ENCODE assay signal across 22 cellular contexts in genomic region chr18:65941482-65941881, GRCh38.
A peak's percentile ranks its signal among the peaks of the same experiment; 100 is the strongest.
DNase-seq lines count a peak whose midpoint lies in the region; ATAC-seq, FAIRE-seq and TF ChIP-seq lines count a peak whose summit lies in the region.
"Had no signal": no experiment of that assay in that cellular context is flagged by ENCODE, and none has a peak within 500 bp of the region (broad histone marks: within the 10 kb centered on the region; RNA-seq: fewer than 3 reads in every experiment).

No MANE protein-coding gene starts in this region.

- POLR2A ChIA-PET in IMR-90 (lab: Charles Lee; ENCODE audit: unreplicated experiment) (no interaction called here), H1 (lab: Charles Lee; ENCODE audit: partially characterized antibody) (no interaction called here), HepG2 (lab: Yijun Ruan, JAX) (no interaction called here)

- no peaks in the 10 kb centered on the region for H3K23me2 ChIP-seq in H1 (ENCODE audit: low read depth, low read length)

- TF ChIP-seq POLR2A in IMR-90 (IDR thresholded peaks at IDR 0.05; ENCODE audit: low read depth, low read length) = no peak
- no peak for TF ChIP-seq POLR2A in H1 (IDR thresholded peaks at IDR 0.05; ENCODE audit: control extremely low read depth in 1 of 2, low read depth in 2 of 2, low read length in 2 of 2)
- TF ChIP-seq POLR2A in HepG2 (IDR thresholded peaks at IDR 0.05; ENCODE audit: insufficient read depth in 1 of 2, low read depth in 2 of 2, low read length in 2 of 2) = no peak

- H3K27ac ChIP-seq in IMR-90 (ENCODE audit: insufficient read depth, low read length) (no peak overlapping the region), H1 (ENCODE audit: low read depth, low read length) (no peak overlapping the region), HepG2 (ENCODE audit: extremely low read length, insufficient read depth, low read length) (no peak overlapping the region), osteoblast (ENCODE audit: low read depth, low read length) (no peak overlapping the region), lower lobe of right lung (no peak overlapping the region)
- H3K27ac ChIP-seq: BLaER1, C4-2B, GM23248 had no signal

- H3K36me3 ChIP-seq in IMR-90 (ENCODE audit: control insufficient read depth, insufficient read depth, low read length) (no peaks in the 10 kb centered on the region), H1 (ENCODE audit: control insufficient read depth in 2 of 4, insufficient read depth in 4 of 4, low read length in 3 of 4) (no peaks in the 10 kb centered on the region), HepG2 (replicated peaks in 1 of 2; ENCODE audit: control insufficient read depth in 1 of 2, insufficient read depth in 2 of 2, low read length in 2 of 2) (no peaks in the 10 kb centered on the region), osteoblast (ENCODE audit: insufficient read depth, low read length) (no peaks in the 10 kb centered on the region), lower lobe of right lung (no peaks in the 10 kb centered on the region)
- H3K36me3 ChIP-seq: BLaER1, HAP-1 had no signal

- ATAC-seq in IMR-90 (ENCODE audit: low read depth) (no peak), HepG2 (no peak), GM18517 (IDR thresholded peaks at IDR 0.05; ENCODE audit: unreplicated experiment) (no peak), lower lobe of right lung (no peak), HG02973 (IDR thresholded peaks at IDR 0.05; ENCODE audit: unreplicated experiment) (no peak)
- ATAC-seq: CD8-positive, alpha-beta T cell had no signal

- H3K4ac ChIP-seq in IMR-90 (ENCODE audit: low read depth, low read length) (no peak overlapping the region), H1 (replicated peaks; ENCODE audit: insufficient read length, low read depth, low read length) (no peak overlapping the region)

- DNase-seq in IMR-90 (no peak), H1 (ENCODE audit: low read depth in 1 of 2, low spot score in 2 of 2) (no peak), HepG2 (ENCODE audit: low spot score) (no peak), osteoblast (ENCODE audit: insufficient read length, low spot score, missing footprints) (peak; percentile 15), lower lobe of right lung (no peak), NCI-H146 treated with DMSO at 0.1 percent for 48 hours (lab: John Stamatoyannopoulos, UW; ENCODE audit: unreplicated experiment) (no peak)
- DNase-seq: Caco-2; CD4-positive, CD25-positive, alpha-beta regulatory T cell; CD8-positive, alpha-beta T cell; DMS153; DND-41; GM23248; HFFc6 had no signal

- H3K14ac ChIP-seq in IMR-90 (replicated peaks; ENCODE audit: low read depth, low read length) (no peak overlapping the region), H1 (ENCODE audit: insufficient read length) (no peak overlapping the region)

- no peak overlapping the region for H2AK5ac ChIP-seq in IMR-90 (ENCODE audit: low read depth, low read length)
- H2AK5ac ChIP-seq in H1 (ENCODE audit: low read depth, low read length) = no peak overlapping the region

- TF ChIP-seq CTCF in IMR-90 (conservative IDR thresholded peaks at IDR 0.05; ENCODE audit: low read depth, low read length) (no peak), H1 (IDR thresholded peaks at IDR 0.05; ENCODE audit: control extremely low read depth in 1 of 3, insufficient read depth in 1 of 3, low read depth in 1 of 3, low read length in 3 of 3) (no peak), HepG2 (CRISPR knock-in tag; IDR thresholded peaks at IDR 0.05) (no peak), osteoblast (IDR thresholded peaks at IDR 0.05; ENCODE audit: extremely low read depth, low read depth, low read length) (no peak), lower lobe of right lung (IDR thresholded peaks at IDR 0.05) (no peak)

- intact Hi-C loops in IMR-90 (cut with micrococcal nuclease) = no loop called here
- intact Hi-C loops in HepG2 (cut with micrococcal nuclease; ENCODE audit: unreplicated experiment) = no loop called here
- intact Hi-C loops in lower lobe of right lung (cut with DNase I) = no loop called here

- no peak overlapping the region for H3K4me3 ChIP-seq in IMR-90 (ENCODE audit: insufficient read depth, low read depth, low read length)
- H3K4me3 ChIP-seq in H1 (ENCODE audit: extremely low read depth in 1 of 4, insufficient read depth in 2 of 4, low read depth in 3 of 4, low read length in 4 of 4) = no peak overlapping the region
- H3K4me3 ChIP-seq in HepG2 (replicated peaks in 1 of 3; ENCODE audit: insufficient read depth in 1 of 3, low read depth in 2 of 3, low read length in 3 of 3) = no peak overlapping the region
- H3K4me3 ChIP-seq in osteoblast (ENCODE audit: insufficient read depth, low read length) = no peak overlapping the region
- no peak overlapping the region for H3K4me3 ChIP-seq in lower lobe of right lung
- H3K4me3 ChIP-seq: BLaER1, GM23248, HAP-1 had no signal

- H3K9me1 ChIP-seq in IMR-90 (ENCODE audit: insufficient read depth, low read length) = no peaks in the 10 kb centered on the region

- H3K23ac ChIP-seq in IMR-90 (ENCODE audit: low read depth, low read length) = no peak overlapping the region
- no peak overlapping the region for H3K23ac ChIP-seq in H1 (ENCODE audit: insufficient read length)

- H3K79me1 ChIP-seq in IMR-90 (ENCODE audit: low read depth in 1 of 2, low read length in 2 of 2) (no peaks in the 10 kb centered on the region), H1 (ENCODE audit: low read depth, low read length) (no peaks in the 10 kb centered on the region)

- H4K8ac ChIP-seq in IMR-90 (ENCODE audit: low read depth in 2 of 2, low read length in 2 of 2) = no peak overlapping the region
- H4K8ac ChIP-seq in H1 (ENCODE audit: extremely low read depth, insufficient read depth, low read length) = no peak overlapping the region

- no peak overlapping the region for H2BK120ac ChIP-seq in IMR-90 (ENCODE audit: low read depth, low read length)
- no peak overlapping the region for H2BK120ac ChIP-seq in H1 (replicated peaks; ENCODE audit: low read depth, low read length)

- H3K9ac ChIP-seq in IMR-90 (ENCODE audit: low read depth, low read length) (no peak overlapping the region), H1 (replicated peaks in 1 of 4; ENCODE audit: extremely low read depth in 1 of 4, low read depth in 3 of 4, low read length in 3 of 4) (no peak overlapping the region), HepG2 (ENCODE audit: insufficient read depth, low read depth, low read length) (no peak overlapping the region)
- H3K9ac ChIP-seq: BLaER1, GM23248 had no signal

- no peaks in the 10 kb centered on the region for H3K4me1 ChIP-seq in IMR-90 (ENCODE audit: control insufficient read depth, insufficient read depth, low read length)
- H3K4me1 ChIP-seq in H1 (replicated peaks in 1 of 4; ENCODE audit: control insufficient read depth in 3 of 4, insufficient read depth in 4 of 4, low read length in 3 of 4) = peaks cover 0 to 6% (median 3%) of the 10 kb centered on the region in 4 experiments; a peak in 3 of 7 replicates
- no peaks in the 10 kb centered on the region for H3K4me1 ChIP-seq in HepG2 (ENCODE audit: insufficient read depth, low read length)
- H3K4me1 ChIP-seq in osteoblast (ENCODE audit: insufficient read depth, low read length) = no peaks in the 10 kb centered on the region
- no peaks in the 10 kb centered on the region for H3K4me1 ChIP-seq in lower lobe of right lung
- H3K4me1 ChIP-seq: BLaER1, Caco-2 had no signal

- WGBS in IMR-90 (ENCODE audit: extremely low coverage in 2 of 2, insufficient read length in 1 of 2), 2 experiments = no CpG with 5 or more reads among the region's 4 CpGs
- WGBS in H1 (ENCODE audit: extremely low coverage in 1 of 2, insufficient coverage in 1 of 2, insufficient read length in 1 of 2, insufficient replicate concordance in 2 of 2, low coverage in 1 of 2, low lambda C conversion rate in 2 of 2, missing lambda C conversion rate in 1 of 2), 2 experiments = 92% methylated on average over 4 of the region's 4 CpGs; no CpG with 5 or more reads in 1 of the 2 experiments
- WGBS in HepG2 (ENCODE audit: low lambda C conversion rate) = 17% methylated on average over 4 of the region's 4 CpGs

- CTCF ChIA-PET in IMR-90 (lab: Yijun Ruan, JAX) (no interaction called here), H1 (lab: Charles Lee; ENCODE audit: partially characterized antibody) (no interaction called here), HepG2 (lab: Yijun Ruan, JAX; ENCODE audit: low intra/inter-chr PET ratio, low total read pairs) (no interaction called here)

- H4K91ac ChIP-seq in IMR-90 (ENCODE audit: insufficient read depth, low read depth, low read length) = no peak overlapping the region
- no peak overlapping the region for H4K91ac ChIP-seq in H1 (replicated peaks; ENCODE audit: insufficient read length, low read length)

- H3K9me3 ChIP-seq in IMR-90 (ENCODE audit: control insufficient read depth, insufficient read depth, low read length) = peaks cover 6% of the 10 kb centered on the region
- H3K9me3 ChIP-seq in H1 (ENCODE audit: insufficient read depth in 2 of 2, low read depth in 1 of 2, low read length in 1 of 2) = no peaks in the 10 kb centered on the region
- H3K9me3 ChIP-seq in HepG2 (ENCODE audit: low read length) = no peaks in the 10 kb centered on the region
- no peaks in the 10 kb centered on the region for H3K9me3 ChIP-seq in osteoblast (ENCODE audit: low read depth, low read length)
- no peaks in the 10 kb centered on the region for H3K9me3 ChIP-seq in lower lobe of right lung
- H3K9me3 ChIP-seq: BLaER1, Caco-2, HAP-1 had no signal

- H2BK5ac ChIP-seq in IMR-90 (ENCODE audit: low read depth, low read length, poor library complexity, severe bottlenecking) (no peak overlapping the region), H1 (ENCODE audit: low read depth, low read length) (no peak overlapping the region)

- dilution Hi-C loops in IMR-90 (cut with HindIII; ENCODE audit: low sequenced_read_pairs, unreplicated experiment) = no loop called here

- in situ Hi-C loops in IMR-90 (cut with MboI; ENCODE audit: low sequenced_read_pairs) (no loop called here), HepG2 (cut with HindIII; ENCODE audit: extremely low pct_ligation_motif_present, low pct_unique_long_range_greater_than_20kb) (no loop called here)

- H2BK20ac ChIP-seq in IMR-90 (ENCODE audit: low read depth, low read length) (no peak overlapping the region), H1 (ENCODE audit: low read length) (peak overlapping the region; percentile 88; the same call in 1 of the 2 replicates)

- H3K4me2 ChIP-seq in IMR-90 (ENCODE audit: low read depth, low read length) = no peak overlapping the region
- H3K4me2 ChIP-seq in H1 (ENCODE audit: insufficient read depth in 1 of 2, low read depth in 2 of 2, low read length in 2 of 2) = no peak overlapping the region
- no peak overlapping the region for H3K4me2 ChIP-seq in HepG2 (ENCODE audit: low read depth, low read length)
- H3K4me2 ChIP-seq in osteoblast (ENCODE audit: insufficient read depth, low read length) = no peak overlapping the region
- H3K4me2 ChIP-seq: BLaER1 had no signal

- H2AK9ac ChIP-seq in IMR-90 (replicated peaks; ENCODE audit: low read depth, low read length, poor library complexity) = no peak overlapping the region

- TF ChIP-seq RAD21 in IMR-90 (IDR thresholded peaks at IDR 0.05; ENCODE audit: low read length) (no peak), H1 (IDR thresholded peaks at IDR 0.05 in 1 of 2, conservative IDR thresholded peaks at IDR 0.05 in 1 of 2; ENCODE audit: low read depth in 2 of 2, low read length in 2 of 2) (no peak), HepG2 (CRISPR knock-in tag; IDR thresholded peaks at IDR 0.05) (no peak)

- BruUV-seq in IMR-90 (replicated peaks; lab: Mats Ljungman, UMichigan) (no TSS peak), HepG2 (replicated peaks; lab: Mats Ljungman, UMichigan) (no TSS peak)

- no peak overlapping the region; the same call in 1 of the 2 replicates for H2BK12ac ChIP-seq in H1 (ENCODE audit: low read depth, low read length)

- no peak overlapping the region for H4K5ac ChIP-seq in IMR-90 (ENCODE audit: low read depth, low read length)
- no peak overlapping the region for H4K5ac ChIP-seq in H1 (ENCODE audit: insufficient read length, low read depth, low read length)

- no peak overlapping the region for H2AFZ ChIP-seq in IMR-90 (replicated peaks; ENCODE audit: low read length, poor library complexity)
- no peak overlapping the region for H2AFZ ChIP-seq in H1 (ENCODE audit: low read length)
- H2AFZ ChIP-seq in HepG2 (ENCODE audit: low read length) = no peak overlapping the region
- H2AFZ ChIP-seq in osteoblast (ENCODE audit: low read length) = no peak overlapping the region
- H2AFZ ChIP-seq: GM23248 had no signal

- no peaks in the 10 kb centered on the region for H3K79me2 ChIP-seq in H1 (ENCODE audit: control insufficient read depth in 1 of 2, insufficient read depth in 2 of 2, low read length in 2 of 2)
- no peaks in the 10 kb centered on the region for H3K79me2 ChIP-seq in HepG2 (ENCODE audit: insufficient read depth, low read length)
- H3K79me2 ChIP-seq in osteoblast (ENCODE audit: insufficient read depth, low read length) = no peaks in the 10 kb centered on the region

- no peaks in the 10 kb centered on the region for H3K27me3 ChIP-seq in IMR-90 (ENCODE audit: control insufficient read depth, insufficient read depth, low read length)
- no peaks in the 10 kb centered on the region for H3K27me3 ChIP-seq in H1 (replicated peaks in 1 of 4; ENCODE audit: control insufficient read depth in 3 of 4, extremely low read depth in 1 of 4, insufficient read depth in 3 of 4, low read length in 3 of 4)
- H3K27me3 ChIP-seq in HepG2 (ENCODE audit: control insufficient read depth in 1 of 2, insufficient read depth in 2 of 2, low read length in 2 of 2) = no peaks in the 10 kb centered on the region
- no peaks in the 10 kb centered on the region for H3K27me3 ChIP-seq in osteoblast (ENCODE audit: insufficient read depth, low read length)
- H3K27me3 ChIP-seq in lower lobe of right lung (ENCODE audit: low read depth) = no peaks in the 10 kb centered on the region
- H3K27me3 ChIP-seq: BLaER1 had no signal

- H3K56ac ChIP-seq in IMR-90 (ENCODE audit: extremely low read depth, insufficient read depth, low read length) = no peak overlapping the region
- H3K56ac ChIP-seq in H1 (replicated peaks; ENCODE audit: insufficient read length, low read depth, low read length) = no peak overlapping the region

- FAIRE-seq in H1 (lab: Jason Lieb, UNC) (no peak), HepG2 (lab: Jason Lieb, UNC) (no peak)
- FAIRE-seq: G401.6, GM12892, GM19239, H54 had no signal

- H2BK15ac ChIP-seq in IMR-90 (ENCODE audit: low read depth, low read length) (no peak overlapping the region), H1 (ENCODE audit: low read length) (0 out of 2 replicates have a peak overlapping the region, but pooled peaks have one; percentile 20)

- no peak overlapping the region for H3K18ac ChIP-seq in IMR-90 (ENCODE audit: low read depth, low read length)
- no peak overlapping the region for H3K18ac ChIP-seq in H1 (ENCODE audit: extremely low read depth, low read length)

- no peak for TF ChIP-seq EP300 in H1 (IDR thresholded peaks at IDR 0.05; ENCODE audit: borderline replicate concordance in 1 of 2, low read depth in 2 of 2, low read length in 2 of 2)
- no peak for TF ChIP-seq EP300 in HepG2 (IDR thresholded peaks at IDR 0.05; ENCODE audit: low read depth in 2 of 2, low read length in 2 of 2)
- TF ChIP-seq EP300 in HepG2 (CRISPR knock-in tag; IDR thresholded peaks at IDR 0.05; ENCODE audit: borderline replicate concordance) = no peak

- H4K20me1 ChIP-seq in IMR-90 (ENCODE audit: insufficient read depth, low read length) (no peaks in the 10 kb centered on the region), H1 (replicated peaks in 1 of 2; ENCODE audit: control insufficient read depth in 1 of 2, insufficient read depth in 2 of 2, low read length in 2 of 2) (no peaks in the 10 kb centered on the region), HepG2 (ENCODE audit: insufficient read depth, low read length) (no peaks in the 10 kb centered on the region; the same call in 1 of the 2 replicates), osteoblast (ENCODE audit: insufficient read depth, low read length) (no peaks in the 10 kb centered on the region)
- H4K20me1 ChIP-seq: BLaER1 had no signal
